In the genomic region with DNA sequence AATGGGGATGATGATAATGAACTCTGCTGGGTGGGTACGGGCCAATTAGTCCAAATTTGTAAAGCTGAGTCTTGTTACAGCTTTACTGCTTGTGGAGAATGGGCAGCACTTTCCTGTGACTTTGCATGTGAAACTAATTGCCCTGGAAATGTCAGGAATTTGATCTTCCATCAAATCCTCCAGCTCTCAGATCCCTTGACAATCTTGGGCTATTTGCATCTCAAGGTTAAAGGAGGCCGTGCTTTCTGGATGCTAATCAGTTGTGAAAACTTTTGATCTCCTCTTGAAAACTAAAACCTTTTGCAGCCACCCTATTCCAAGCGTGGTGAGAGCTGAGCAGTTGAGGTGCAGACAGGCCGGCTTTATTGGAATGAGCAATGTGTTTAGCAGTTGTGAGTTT, we compare ENCODE assay signal across 24 cellular contexts.
DNase-seq lines count a peak whose midpoint lies in the region; ATAC-seq and TF ChIP-seq lines count a peak whose summit lies in the region.
"Had no signal": no experiment of that assay in that cellular context is flagged by ENCODE, and none has a peak within 500 bp of the region (broad histone marks: within the 10 kb centered on the region; RNA-seq: fewer than 3 reads in every experiment).

No MANE protein-coding gene starts in this region.

- peak; percentile 20 for TF ChIP-seq EP300 in neural cell (conservative IDR thresholded peaks at IDR 0.05; ENCODE audit: poor library complexity, severe bottlenecking)

- H3K27ac ChIP-seq in PC-3 (ENCODE audit: low read length) (no peak overlapping the region), neural cell (ENCODE audit: low read length) (peak overlapping the region; percentile 13), psoas muscle (no peak overlapping the region), aorta (ENCODE audit: low read depth in 1 of 2, low read length in 2 of 2) (no peak overlapping the region)
- H3K27ac ChIP-seq: hepatocyte, left ventricle myocardium inferior, skin epidermis, upper lobe of right lung, VCaP had no signal

- TF ChIP-seq CTCF in PC-3 (conservative IDR thresholded peaks at IDR 0.05; ENCODE audit: low read depth, low read length), result no peak
- no peak for TF ChIP-seq CTCF in neural cell (IDR thresholded peaks at IDR 0.05; ENCODE audit: poor library complexity, severe bottlenecking)
- TF ChIP-seq CTCF in psoas muscle (IDR thresholded peaks at IDR 0.05), result no peak

- H3K9ac ChIP-seq in PC-3 (ENCODE audit: low read length) (no peak overlapping the region), neural cell (ENCODE audit: low read length) (no peak overlapping the region)

- H3K4me3 ChIP-seq in PC-3 (ENCODE audit: low read length), result no peak overlapping the region
- H3K4me3 ChIP-seq in neural cell (ENCODE audit: low read length), result no peak overlapping the region
- H3K4me3 ChIP-seq in psoas muscle, result no peak overlapping the region
- no peak overlapping the region for H3K4me3 ChIP-seq in aorta (ENCODE audit: low read length in 2 of 2)
- H3K4me3 ChIP-seq: hepatocyte, left ventricle myocardium inferior, skin epidermis, upper lobe of right lung had no signal

- intact Hi-C loops in PC-3 (cut with micrococcal nuclease), result no loop called here
- intact Hi-C loops in psoas muscle (cut with DNase I), result no loop called here
- intact Hi-C loops in aorta (cut with DNase I), result no loop called here

- 0 out of 2 replicates have a peak overlapping the region, but pooled peaks have one; percentile 10 for H2AFZ ChIP-seq in PC-3 (ENCODE audit: low read length)
- no peak overlapping the region for H2AFZ ChIP-seq in neural cell (ENCODE audit: low read depth, low read length)
- H2AFZ ChIP-seq: hepatocyte had no signal

- H3K36me3 ChIP-seq in PC-3 (ENCODE audit: low read depth, low read length), result no peaks in the 10 kb centered on the region
- no peaks in the 10 kb centered on the region for H3K36me3 ChIP-seq in neural cell (ENCODE audit: insufficient read depth, low read length)
- no peaks in the 10 kb centered on the region for H3K36me3 ChIP-seq in psoas muscle (ENCODE audit: insufficient read depth in 1 of 2, low read depth in 1 of 2)
- no peaks in the 10 kb centered on the region for H3K36me3 ChIP-seq in aorta (ENCODE audit: control insufficient read depth in 1 of 2, insufficient read depth in 2 of 2, low read length in 1 of 2)
- H3K36me3 ChIP-seq: left ventricle myocardium inferior, upper lobe of right lung had no signal

- WGBS in psoas muscle, 3 donors, result 17 to 36% (median 25%) methylated on average over 4 of the region's 4 CpGs
- 84 to 89% methylated on average over 4 of the region's 4 CpGs for WGBS in aorta, 2 donors

- CTCF ChIA-PET in PC-3 (lab: Charles Lee), result interaction anchor here (0.6 kb wide), 1 partner anchor 125 kb away, joined by 3 read pairs; no protein-coding TSS in a partner anchor

- H3K4me1 ChIP-seq in PC-3 (ENCODE audit: insufficient read depth, low read length), result no peaks in the 10 kb centered on the region
- H3K4me1 ChIP-seq in psoas muscle, result peaks cover 7% of the 10 kb centered on the region
- peaks cover 0 to 2% of the 10 kb centered on the region in 2 donors for H3K4me1 ChIP-seq in aorta (ENCODE audit: control insufficient read depth in 1 of 2, insufficient read depth in 2 of 2, low read length in 2 of 2)
- H3K4me1 ChIP-seq: upper lobe of right lung had no signal

- H3K9me2 ChIP-seq in PC-3 (replicated peaks; ENCODE audit: low read length), result no peaks in the 10 kb centered on the region
- no peaks in the 10 kb centered on the region for H3K9me2 ChIP-seq in neural cell (ENCODE audit: insufficient read depth, low read length)

- TF ChIP-seq RAD21 in neural cell (conservative IDR thresholded peaks at IDR 0.05), result no peak

- POLR2A ChIA-PET in PC-3 (lab: Charles Lee; ENCODE audit: unreplicated experiment), result interaction anchor here (0.6 kb wide), 1 partner anchor 162 kb away, joined by 3 read pairs; no protein-coding TSS in a partner anchor

- no TSS peak for BruUV-seq in PC-3 (replicated peaks; lab: Mats Ljungman, UMichigan)

- no peak overlapping the region for H3K4me2 ChIP-seq in PC-3 (ENCODE audit: low read length)
- no peak overlapping the region for H3K4me2 ChIP-seq in neural cell (ENCODE audit: low read length)
- H3K4me2 ChIP-seq: hepatocyte had no signal

- H3K27me3 ChIP-seq in PC-3 (ENCODE audit: low read length) (no peaks in the 10 kb centered on the region), neural cell (ENCODE audit: insufficient read depth, low read depth, low read length) (no peaks in the 10 kb centered on the region), psoas muscle (ENCODE audit: insufficient read depth in 3 of 3, low read length in 2 of 3) (no peaks in the 10 kb centered on the region), aorta (ENCODE audit: control insufficient read depth in 1 of 2, insufficient read depth in 2 of 2, low read length in 1 of 2) (no peaks in the 10 kb centered on the region)
- H3K27me3 ChIP-seq: hepatocyte, upper lobe of right lung had no signal

- H4K20me1 ChIP-seq in PC-3 (ENCODE audit: low read length) (no peaks in the 10 kb centered on the region), neural cell (ENCODE audit: insufficient read depth) (no peaks in the 10 kb centered on the region)

- DNase-seq in EH (ENCODE audit: low read depth) (peak; percentile 5), PC-3 (no peak), iPS DF 19.7 (ENCODE audit: low read depth, low spot score) (peak; percentile 76), psoas muscle (no peak), aorta (no peak), occipital lobe (lab: John Stamatoyannopoulos, UW) (no peak)
- DNase-seq in stimulated activated naive CD4-positive, alpha-beta T cell treated with Interleukin-2 at 50 U/mL for 16 hours (lab: John Stamatoyannopoulos, UW), result no peak
- DNase-seq: activated CD4-positive, alpha-beta T cell treated with anti-CD3 and anti-CD28 coated beads for 48 hours; amygdala; CD4-positive, CD25-positive, alpha-beta regulatory T cell; Kasumi-1; left ventricle myocardium inferior; NCI-H1417 treated with DMSO at 0.1 percent for 48 hours; NCI-H2081 treated with DMSO at 0.1 percent for 48 hours; NCI-H2227 treated with DMSO at 0.1 percent for 48 hours; NCI-H748 treated with DMSO at 0.1 percent for 48 hours; stimulated activated naive CD4-positive, alpha-beta T cell; SW 1271; T-helper 9 cell; upper lobe of right lung had no signal

- H3F3A ChIP-seq in PC-3 (ENCODE audit: low read length, unreplicated experiment) (no peaks in the 10 kb centered on the region), neural cell (ENCODE audit: insufficient read depth, low read length, poor library complexity, severe bottlenecking) (no peaks in the 10 kb centered on the region)

- H3K9me3 ChIP-seq in PC-3 (ENCODE audit: low read length) (no peaks in the 10 kb centered on the region), neural cell (ENCODE audit: low read length) (no peaks in the 10 kb centered on the region), psoas muscle (no peaks in the 10 kb centered on the region), aorta (ENCODE audit: control insufficient read depth, low read length) (no peaks in the 10 kb centered on the region)
- H3K9me3 ChIP-seq: left ventricle myocardium inferior, upper lobe of right lung had no signal

- H3K79me2 ChIP-seq in PC-3 (ENCODE audit: low read length) (no peaks in the 10 kb centered on the region), neural cell (replicated peaks; ENCODE audit: insufficient read depth, low read length) (no peaks in the 10 kb centered on the region)
- H3K79me2 ChIP-seq: hepatocyte had no signal

- ATAC-seq in PC-3, result no peak
- no peak for ATAC-seq in psoas muscle
- no peak for ATAC-seq in aorta (ENCODE audit: low FRiP score)
- ATAC-seq: upper lobe of right lung had no signal

TF ChIP-seq in neural cell, 6 proteins besides CTCF, POLR2A, EP300 and RAD21:
- TF ChIP-seq TAF1 (IDR thresholded peaks at IDR 0.05; ENCODE audit: low read depth) (no peak), POLR2AphosphoS5 (IDR thresholded peaks at IDR 0.05) (no peak), MXI1 (conservative IDR thresholded peaks at IDR 0.05; ENCODE audit: poor library complexity, severe bottlenecking) (no peak), REST (IDR thresholded peaks at IDR 0.05; ENCODE audit: borderline replicate concordance) (peak; percentile 60), EZH2 (IDR thresholded peaks at IDR 0.05; ENCODE audit: borderline replicate concordance, insufficient read depth, low read length, poor library complexity, severe bottlenecking) (no peak)
TF ChIP-seq in neural cell: peak in this region for 1.

Comparison
In these comparisons a context has a peak if more than half of its experiments do, and no peak if none do; other contexts are left out.
1. DNase-seq: peak in EH (single experiment) and iPS DF 19.7 (single experiment); none in PC-3 (single experiment), stimulated activated naive CD4-positive, alpha-beta T cell treated with Interleukin-2 at 50 U/mL for 16 hours (single experiment), psoas muscle (0 of 2), aorta (0 of 2) and occipital lobe (single experiment).